ENCODE assay signal across 8 cellular contexts in genomic region chr1:212749924-212750535, GRCh38. TPM values are rescaled to one million over a fixed set of nuclear protein-coding genes. Genes with fewer than 3 reads are reported as not detected.
A peak's percentile ranks its signal among the peaks of the same experiment; 100 is the strongest.
DNase-seq lines count a peak whose midpoint lies in the region; TF ChIP-seq lines count a peak whose summit lies in the region.

No MANE protein-coding gene starts in this region.

- H3K4me1 ChIP-seq in HAP-1, result peaks cover 3% of the 10 kb centered on the region; the same call in 1 of the 2 replicates

- no peaks in the 10 kb centered on the region; the same call in 1 of the 2 replicates for H3K36me3 ChIP-seq in HAP-1 (replicated peaks)

- CTCF ChIA-PET in Calu3 (lab: Charles Lee), result interaction anchor here (0.6 to 2.6 kb wide), 17 partner anchors 10 to 715 kb away, joined by 3 to 23 read pairs (median 4); partner anchors contain the start of genes DTL, FLVCR1, INTS7 and NSL1

- H3K9me3 Mint-ChIP-seq in Calu3 (ENCODE audit: low read depth, unreplicated experiment), result no peaks in the 10 kb centered on the region
- H3K9me3 Mint-ChIP-seq in immature natural killer cell, result no peaks in the 10 kb centered on the region

- peak; percentile 53 for TF ChIP-seq CTCF in Calu3 (IDR thresholded peaks at IDR 0.05; ENCODE audit: unreplicated experiment)

- no peaks in the 10 kb centered on the region for H3K27me3 Mint-ChIP-seq in Calu3 (ENCODE audit: unreplicated experiment)
- H3K27me3 Mint-ChIP-seq in immature natural killer cell (ENCODE audit: low read depth in 3 of 3), result peaks cover 0 to 4% (median 1%) of the 10 kb centered on the region in 3 donors

- in situ Hi-C loops in HAP-1 (cut with MboI; ENCODE audit: low sequenced_read_pairs), result no loop called here

- H3K27ac Mint-ChIP-seq in Calu3 (ENCODE audit: unreplicated experiment) (peak overlapping the region; percentile 88), immature natural killer cell (peak overlapping the region in 3 of 6 donors; percentile 4 to 50 (median 32))

- no peaks in the 10 kb centered on the region for H3K27me3 ChIP-seq in HAP-1 (ENCODE audit: low read depth)

- H3K4me3 Mint-ChIP-seq in Calu3 (ENCODE audit: low read depth, unreplicated experiment) (peak overlapping the region; percentile 29), immature natural killer cell (no peak overlapping the region)

- intact Hi-C loops in Calu3 (cut with micrococcal nuclease; ENCODE audit: unreplicated experiment), result loop anchor here (1.0 to 2.0 kb wide), 3 partner anchors 33 to 245 kb away; no protein-coding TSS in a partner anchor

- H3K4me3 ChIP-seq in HAP-1, result no peak overlapping the region

- H3K27ac ChIP-seq in substantia nigra (ENCODE audit: low read depth, low read length, poor library complexity, severe bottlenecking), result peak overlapping the region; percentile 35

- BruUV-seq in Calu3 (replicated peaks; lab: Mats Ljungman, UMichigan), result no TSS peak

- peaks cover 10% of the 10 kb centered on the region for H3K36me3 Mint-ChIP-seq in Calu3 (ENCODE audit: insufficient read depth, unreplicated experiment)
- H3K36me3 Mint-ChIP-seq in immature natural killer cell, result peaks cover 0 to 2% (median 0%) of the 10 kb centered on the region in 3 donors

- DNase-seq in Calu3 (peak; percentile 32), HAP-1 (ENCODE audit: low spot score in 2 of 2) (peak; percentile 41 to 89), NCI-H510A (lab: John Stamatoyannopoulos, UW) (peak; percentile 27), astrocyte of the hippocampus (ENCODE audit: low read depth, low spot score) (peak; percentile 78), immature natural killer cell (peak in 2 of 3 donors; percentile 20 to 28), substantia nigra (lab: John Stamatoyannopoulos, UW) (peak in 3 of 49 donors; percentile 4 to 32 (median 11))
- no peak for DNase-seq in activated CD8-positive, alpha-beta memory T cell treated with anti-CD3 and anti-CD28 coated beads, Interleukin-2, amount 50 U/mL, for 4 hours
- DNase-seq in activated effector memory CD4-positive, alpha-beta T cell treated with Interleukin-2 at 50 U/mL for 16 hours, result no peak

- H3K4me1 Mint-ChIP-seq in Calu3 (ENCODE audit: low read depth, unreplicated experiment) (peaks cover 20% of the 10 kb centered on the region), immature natural killer cell (peaks cover 17 to 36% of the 10 kb centered on the region in 2 donors)

- H3K9me3 ChIP-seq in HAP-1, result no peaks in the 10 kb centered on the region

RNA-seq across cellular contexts. Expression of gene NSL1, which starts 41.5 kb away (rescaled TPM):
- 41.0 and 47.2 TPM in 2 replicates for total RNA-seq in Calu3 (2022)
- polyA plus RNA-seq in immature natural killer cell, result 10 to 100 TPM; 63.4 to 70.6 (median 64.6) TPM

RNA-seq across cellular contexts. Expression of gene TATDN3, which starts 41.7 kb away (rescaled TPM):
- 9.3 and 10.3 TPM in 2 replicates for total RNA-seq in Calu3 (2022)
- polyA plus RNA-seq in immature natural killer cell, result 10 to 100 TPM in 2 of 3 donors, 1 to 10 TPM in 1; 8.5 to 14.8 (median 14.6) TPM

RNA-seq across cellular contexts. Expression of gene BATF3, which starts 50.4 kb away (rescaled TPM):
- total RNA-seq in Calu3 (2022), result 0.71 and 0.90 TPM in 2 replicates
- polyA plus RNA-seq in immature natural killer cell, result 1 to 10 TPM; 4.4 to 7.4 (median 7.2) TPM

Comparison
In these comparisons a context has a peak if more than half of its experiments do, and no peak if none do; other contexts are left out.
1. DNase-seq: peak in Calu3 (single experiment), HAP-1 (2 of 2), NCI-H510A (single experiment), astrocyte of the hippocampus (single experiment) and immature natural killer cell (2 of 3); none in activated CD8-positive, alpha-beta memory T cell treated with anti-CD3 and anti-CD28 coated beads, Interleukin-2, amount 50 U/mL, for 4 hours (single experiment) and activated effector memory CD4-positive, alpha-beta T cell treated with Interleukin-2 at 50 U/mL for 16 hours (single experiment).